ENCODE assay signal across 8 cellular contexts in the genomic region with DNA sequence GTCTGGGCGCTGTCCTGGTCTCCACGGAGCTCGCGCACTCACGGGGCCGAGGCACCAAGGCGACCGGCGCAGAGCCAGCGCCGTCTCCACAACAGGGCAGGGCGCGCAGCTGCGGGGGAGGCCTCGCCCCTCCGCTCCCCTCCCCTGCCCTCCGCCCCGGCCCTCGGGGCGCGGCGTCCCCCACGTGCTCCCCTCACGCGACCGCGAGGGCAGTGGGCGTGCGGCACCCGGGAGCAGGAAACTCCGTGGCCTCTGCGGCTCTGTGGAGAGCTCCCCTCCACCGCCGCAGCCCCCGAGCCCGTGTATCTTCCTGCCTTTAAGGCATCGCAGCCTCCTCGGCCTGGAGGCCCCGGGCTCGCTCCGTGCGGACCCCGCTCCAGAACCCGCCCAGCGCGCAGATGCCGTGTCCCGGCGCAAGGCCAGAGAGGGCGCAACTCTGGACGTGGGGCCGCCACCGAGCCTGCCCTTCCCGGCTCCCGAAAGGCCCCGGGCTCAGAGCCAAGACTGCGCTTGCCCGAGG. TPM values are rescaled to one million over a fixed set of nuclear protein-coding genes. Genes with fewer than 3 reads are reported as not detected.
DNase-seq lines count a peak whose midpoint lies in the region; ATAC-seq and TF ChIP-seq lines count a peak whose summit lies in the region.

No MANE protein-coding gene starts in this region.

- H3K27me3 Mint-ChIP-seq in osteocyte (ENCODE audit: unreplicated experiment), result no peaks in the 10 kb centered on the region

- in situ Hi-C loops in transverse colon (cut with MboI; ENCODE audit: low pct_ligation_motif_present in 1 of 4, low pct_unique_long_range_greater_than_20kb in 1 of 4, low sequenced_read_pairs in 3 of 4), result no loop called here

- H4K20me1 ChIP-seq in PC-3 (ENCODE audit: low read length), result peaks cover 28% of the 10 kb centered on the region

- intact Hi-C loops in PC-3 (cut with micrococcal nuclease) (no loop called here), transverse colon (cut with DNase I; ENCODE audit: low total_unique reads) (no loop called here)

- peaks cover 9% of the 10 kb centered on the region for H3K36me3 Mint-ChIP-seq in osteocyte (ENCODE audit: unreplicated experiment)

- BruUV-seq in PC-3 (replicated peaks; lab: Mats Ljungman, UMichigan), result no TSS peak

- H3K4me2 ChIP-seq in PC-3 (ENCODE audit: low read length), result peak overlapping the region; percentile 95

- no peak for TF ChIP-seq EP300 in transverse colon (IDR thresholded peaks at IDR 0.05; ENCODE audit: low read depth)

- H3K9me3 ChIP-seq in PC-3 (ENCODE audit: low read length) (no peaks in the 10 kb centered on the region), transverse colon (no peaks in the 10 kb centered on the region)

- 1% methylated on average over 55 of the region's 58 CpGs; no CpG with 5 or more reads in 1 of the 2 donors for WGBS in transverse colon (ENCODE audit: low coverage in 1 of 2), 2 donors

- TF ChIP-seq POLR2A in transverse colon (IDR thresholded peaks at IDR 0.05), result peak; percentile 56

- DNase-seq in CD1c-positive myeloid dendritic cell (ENCODE audit: extremely low spot score) (peak; percentile 87), PC-3 (peak; percentile 57), globus pallidus (ENCODE audit: low spot score) (peak; percentile 82), osteocyte (ENCODE audit: extremely low spot score, unreplicated experiment) (peak; percentile 91), transverse colon (peak; percentile 83)
- peak; percentile 75 for DNase-seq in activated naive CD4-positive, alpha-beta T cell treated with Interleukin-2 at 50 U/mL for 16 hours

- H3K9ac ChIP-seq in PC-3 (ENCODE audit: low read length), result peak overlapping the region; percentile 87

- CTCF ChIA-PET in PC-3 (lab: Charles Lee), result interaction anchor here (1.0 kb wide), 1 partner anchor 111 kb away, joined by 3 read pairs; no protein-coding TSS in a partner anchor

- H3K27ac ChIP-seq in PC-3 (ENCODE audit: low read length) (peak overlapping the region; percentile 89), transverse colon (peak overlapping the region; percentile 99 to 100 (median 100))

- H3K4me1 Mint-ChIP-seq in osteocyte (ENCODE audit: unreplicated experiment), result peaks cover 31% of the 10 kb centered on the region

- H3K27me3 ChIP-seq in PC-3 (ENCODE audit: low read length), result no peaks in the 10 kb centered on the region
- no peaks in the 10 kb centered on the region for H3K27me3 ChIP-seq in transverse colon

- H3K27ac Mint-ChIP-seq in osteocyte (ENCODE audit: unreplicated experiment), result peak overlapping the region; percentile 82

- POLR2A ChIA-PET in PC-3 (lab: Charles Lee; ENCODE audit: unreplicated experiment), result interaction anchor here (0.6 to 1.4 kb wide), 6 partner anchors 13 to 175 kb away, joined by 4 to 10 read pairs (median 4); partner anchors contain the start of genes RNF224 and TOR4A

- H3K9me2 ChIP-seq in PC-3 (replicated peaks; ENCODE audit: low read length), result no peaks in the 10 kb centered on the region

- no peaks in the 10 kb centered on the region for H3K9me3 Mint-ChIP-seq in osteocyte (ENCODE audit: unreplicated experiment)

- H2AFZ ChIP-seq in PC-3 (ENCODE audit: low read length), result peak overlapping the region; percentile 78

- H3K36me3 ChIP-seq in PC-3 (ENCODE audit: low read depth, low read length), result peaks cover 17% of the 10 kb centered on the region
- peaks cover 0 to 5% (median 0%) of the 10 kb centered on the region in 4 donors for H3K36me3 ChIP-seq in transverse colon

- H3K4me1 ChIP-seq in PC-3 (ENCODE audit: insufficient read depth, low read length) (peaks cover 37% of the 10 kb centered on the region), transverse colon (peaks cover 44 to 65% (median 56%) of the 10 kb centered on the region in 4 donors)

- TF ChIP-seq CTCF in PC-3 (conservative IDR thresholded peaks at IDR 0.05; ENCODE audit: low read depth, low read length) (0 out of 2 replicates have a peak, but pooled peaks have one; percentile 11), osteocyte (IDR thresholded peaks at IDR 0.05) (no peak), transverse colon (IDR thresholded peaks at IDR 0.05) (peak in 1 of 5 experiments; percentile 6)

- H3K79me2 ChIP-seq in PC-3 (ENCODE audit: low read length), result peaks cover 46% of the 10 kb centered on the region

- peak; percentile 9 for ATAC-seq in GM19043 (IDR thresholded peaks at IDR 0.05; ENCODE audit: low read depth, unreplicated experiment)
- peak; percentile 22 for ATAC-seq in HG03342 (IDR thresholded peaks at IDR 0.05; ENCODE audit: unreplicated experiment)
- ATAC-seq in PC-3, result peak; percentile 23

- H3K4me3 Mint-ChIP-seq in osteocyte (ENCODE audit: unreplicated experiment), result peak overlapping the region; percentile 76

- peaks cover 5% of the 10 kb centered on the region for H3F3A ChIP-seq in PC-3 (ENCODE audit: low read length, unreplicated experiment)

- H3K4me3 ChIP-seq in PC-3 (ENCODE audit: low read length), result peak overlapping the region; percentile 84
- H3K4me3 ChIP-seq in transverse colon, result peak overlapping the region; percentile 42 to 78 (median 70)

RNA-seq across cellular contexts. Expression of gene TUBB4B, which starts 0.7 kb away (rescaled TPM):
- total RNA-seq in PC-3 (2014; rRNA removed), result 424 and 599 TPM in 2 replicates
- 132 and 136 TPM in 2 replicates for total RNA-seq in osteocyte
- total RNA-seq in transverse colon, result 100 to 1,000 TPM; 223 to 390 (median 348) TPM

RNA-seq across cellular contexts. Expression of gene SLC34A3, which starts 9.7 kb away (rescaled TPM):
- total RNA-seq in PC-3 (2014; rRNA removed), result 1.0 and 1.5 TPM in 2 replicates
- not detected in 2 replicates for total RNA-seq in osteocyte
- not detected for total RNA-seq in transverse colon

RNA-seq across cellular contexts. Expression of gene STPG3, which starts 10.7 kb away (rescaled TPM):
- total RNA-seq in PC-3 (2014; rRNA removed), result not detected in 2 replicates
- total RNA-seq in osteocyte, result 0.50 and 0.78 TPM in 2 replicates
- not detected for total RNA-seq in transverse colon

RNA-seq across cellular contexts. Expression of gene RNF224, which starts 13.1 kb away (rescaled TPM):
- 1.2 and 1.7 TPM in 2 replicates for total RNA-seq in PC-3 (2014; rRNA removed)
- not detected in 2 replicates for total RNA-seq in osteocyte
- total RNA-seq in transverse colon, result not detected

RNA-seq across cellular contexts. Expression of gene NELFB, which starts 14.7 kb away (rescaled TPM):
- total RNA-seq in PC-3 (2014; rRNA removed), result 50.7 and 69.5 TPM in 2 replicates
- 54.1 and 57.6 TPM in 2 replicates for total RNA-seq in osteocyte
- 10 to 100 TPM; 28.1 to 90.5 (median 53.9) TPM for total RNA-seq in transverse colon

Comparison
In these comparisons a context has a peak if more than half of its experiments do, and no peak if none do; other contexts are left out.
1. Peak in every context shown above with its lines: DNase-seq, ATAC-seq, H3K4me3 ChIP-seq and H3K27ac ChIP-seq.